In genomic region chr5:82847564-82847963, GRCh38 we compare ENCODE assay signal across 25 cellular contexts.
"Had no signal": no experiment of that assay in that cellular context is flagged by ENCODE, and none has a peak within 500 bp of the region (broad histone marks: within the 10 kb centered on the region; RNA-seq: fewer than 3 reads in every experiment).

No MANE protein-coding gene starts in this region.

- H3K36me3 ChIP-seq: colonic mucosa, heart right ventricle, lower lobe of right lung, suprapubic skin, transverse colon, upper lobe of right lung, uterus had no signal

- H3K27me3 ChIP-seq: colonic mucosa, heart right ventricle, suprapubic skin, transverse colon, upper lobe of right lung, uterus had no signal

- H3K4me2 ChIP-seq: smooth muscle cell had no signal

- DNase-seq: colonic mucosa; dermis blood vessel endothelial cell; effector memory CD4-positive, alpha-beta T cell; foreskin melanocyte; glutamatergic neuron; heart right ventricle; hippocampal formation; islet precursor cell; kidney glomerular epithelial cell; left ventricle myocardium superior; lower lobe of right lung; mucosa of descending colon; naive B cell; stimulated activated CD4-positive, alpha-beta T cell treated with anti-CD3 and anti-CD28 coated beads, Interleukin-12 subunit alpha, Interleukin-12 subunit beta, amount 100 ng/mL, for 4 hours; stimulated activated CD4-positive, alpha-beta T cell treated with anti-CD3 and anti-CD28 coated beads, Interleukin-1b, Interleukin-23, amount 100 ng/mL, for 48 hours; stimulated activated CD4-positive, alpha-beta T cell treated with anti-CD3 and anti-CD28 coated beads, Interleukin-4, amount 100 ng/mL, for 1 hour; stimulated activated CD8-positive, alpha-beta memory T cell treated with anti-CD3 and anti-CD28 coated beads, Interleukin-4, amount 100 ng/mL, for 48 hours; stimulated activated naive CD4-positive, alpha-beta T cell; stimulated activated naive CD8-positive, alpha-beta T cell treated with anti-CD3 and anti-CD28 coated beads, Interleukin-15, amount 100 ng/mL, for 72 hours; transverse colon; upper lobe of right lung; uterus had no signal

- H3K4me1 ChIP-seq: colonic mucosa, heart right ventricle, lower lobe of right lung, parathyroid adenoma, suprapubic skin, transverse colon, upper lobe of right lung, uterus had no signal

- H3K9ac ChIP-seq: parathyroid adenoma had no signal

- H3K79me2 ChIP-seq: parathyroid adenoma had no signal

- H3K27ac ChIP-seq: colonic mucosa, heart right ventricle, lower lobe of right lung, parathyroid adenoma, suprapubic skin, transverse colon, upper lobe of right lung, uterus had no signal

- H3K9me3 ChIP-seq: colonic mucosa, heart right ventricle, lower lobe of right lung, mucosa of descending colon, suprapubic skin, transverse colon, upper lobe of right lung, uterus had no signal

- H2AFZ ChIP-seq: parathyroid adenoma had no signal

- H3K4me3 ChIP-seq: colonic mucosa, heart right ventricle, lower lobe of right lung, mucosa of descending colon, smooth muscle cell, suprapubic skin, transverse colon, upper lobe of right lung, uterus had no signal
